Comparison of ENCODE assay signal across 19 cellular contexts in the genomic region with DNA sequence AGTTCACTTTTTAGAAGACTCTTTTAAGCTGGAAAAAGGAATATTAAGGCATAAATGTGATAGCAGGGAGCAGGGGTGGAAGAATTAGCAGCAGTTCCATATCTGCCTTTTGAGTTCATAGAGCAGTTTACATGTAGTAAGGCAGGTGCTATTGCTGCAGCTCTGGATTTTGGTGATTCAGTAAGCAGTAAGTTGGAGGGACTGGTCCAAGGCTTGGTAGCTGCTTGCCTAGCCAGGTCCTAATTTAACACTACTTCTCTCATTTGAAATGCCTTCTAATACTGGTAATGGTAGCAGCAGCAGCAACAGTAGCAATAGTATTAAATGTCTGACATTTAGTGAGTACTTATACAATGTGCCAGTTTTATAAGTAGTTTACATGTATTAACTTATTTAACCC. TPM values are rescaled to one million over a fixed set of nuclear protein-coding genes. Genes with fewer than 3 reads are reported as not detected.
A peak's percentile ranks its signal among the peaks of the same experiment; 100 is the strongest.
DNase-seq lines count a peak whose midpoint lies in the region; ATAC-seq and TF ChIP-seq lines count a peak whose summit lies in the region.
"Had no signal": no experiment of that assay in that cellular context is flagged by ENCODE, and none has a peak within 500 bp of the region (broad histone marks: within the 10 kb centered on the region; RNA-seq: fewer than 3 reads in every experiment).

No MANE protein-coding gene starts in this region.

- POLR2A ChIA-PET in HEK293 (lab: Yijun Ruan, JAX) (no interaction called here), PC-9 (lab: Charles Lee; ENCODE audit: unreplicated experiment) (no interaction called here)

- no TSS peak for BruUV-seq in PC-9 (replicated peaks; lab: Mats Ljungman, UMichigan)

- no peaks in the 10 kb centered on the region for H3K9me2 ChIP-seq in PC-9 (ENCODE audit: insufficient read depth)

- TF ChIP-seq CTCF in HEK293 (tag by site-specific recombination; IDR thresholded peaks at IDR 0.05), result no peak
- no peak for TF ChIP-seq CTCF in PC-9 (conservative IDR thresholded peaks at IDR 0.05)
- TF ChIP-seq CTCF in psoas muscle (IDR thresholded peaks at IDR 0.05), result no peak

- peaks cover 17% of the 10 kb centered on the region; the same call in 1 of the 2 replicates for H4K20me1 ChIP-seq in PC-9 (ENCODE audit: insufficient read depth)

- H3K36me3 ChIP-seq in HEK293 (ENCODE audit: control insufficient read depth in 2 of 2, insufficient read depth in 1 of 2, low read length in 2 of 2), result peaks cover 29 to 43% of the 10 kb centered on the region in 2 experiments
- peaks cover 9% of the 10 kb centered on the region for H3K36me3 ChIP-seq in PC-9 (ENCODE audit: low read depth)
- peaks cover 2 to 13% of the 10 kb centered on the region in 2 donors for H3K36me3 ChIP-seq in psoas muscle (ENCODE audit: insufficient read depth in 1 of 2, low read depth in 1 of 2)
- H3K36me3 ChIP-seq: BE2C had no signal

- no peaks in the 10 kb centered on the region for H3K9me3 Mint-ChIP-seq in natural killer cell treated with Interleukin-12 subunit alpha and Interleukin-12 subunit beta and Interleukin-15 and Interleukin-18, amount 100 ng/mL, for 72 hours
- H3K9me3 Mint-ChIP-seq: CD4-positive, alpha-beta memory T cell; CD4-positive, CD25-positive, alpha-beta regulatory T cell; CD8-positive, alpha-beta memory T cell had no signal

- no peaks in the 10 kb centered on the region for H3K27me3 Mint-ChIP-seq in natural killer cell treated with Interleukin-12 subunit alpha and Interleukin-12 subunit beta and Interleukin-15 and Interleukin-18, amount 100 ng/mL, for 72 hours
- H3K27me3 Mint-ChIP-seq: CD4-positive, alpha-beta memory T cell; CD4-positive, CD25-positive, alpha-beta regulatory T cell; CD8-positive, alpha-beta memory T cell had no signal

- CTCF ChIA-PET in HEK293 (lab: Yijun Ruan, JAX), result interaction anchor here (0.6 kb wide), 1 partner anchor 121 kb away, joined by 3 read pairs; no protein-coding TSS in a partner anchor
- CTCF ChIA-PET in PC-9 (lab: Charles Lee), result no interaction called here

- H3K79me2 ChIP-seq in PC-9 (ENCODE audit: low read depth), result peaks cover 8% of the 10 kb centered on the region; the same call in 1 of the 2 replicates

- H3K27ac Mint-ChIP-seq in natural killer cell treated with Interleukin-12 subunit alpha and Interleukin-12 subunit beta and Interleukin-15 and Interleukin-18, amount 100 ng/mL, for 72 hours, result no peak overlapping the region
- H3K27ac Mint-ChIP-seq: CD4-positive, CD25-positive, alpha-beta regulatory T cell had no signal

- H3K4me3 Mint-ChIP-seq in natural killer cell treated with Interleukin-12 subunit alpha and Interleukin-12 subunit beta and Interleukin-15 and Interleukin-18, amount 100 ng/mL, for 72 hours, result no peak overlapping the region
- H3K4me3 Mint-ChIP-seq: CD14-positive monocyte; CD4-positive, alpha-beta memory T cell; CD4-positive, CD25-positive, alpha-beta regulatory T cell; CD8-positive, alpha-beta memory T cell had no signal

- H3K27ac ChIP-seq in HEK293 (ENCODE audit: extremely low read depth, low read depth, low read length) (no peak overlapping the region), PC-9 (0 out of 2 replicates have a peak overlapping the region, but pooled peaks have one; percentile 0), psoas muscle (peak overlapping the region; percentile 63)
- H3K27ac ChIP-seq: BLaER1 had no signal

- no peaks in the 10 kb centered on the region for H3K4me1 ChIP-seq in HEK293 (ENCODE audit: control insufficient read depth, insufficient read depth, low read length)
- no peaks in the 10 kb centered on the region for H3K4me1 ChIP-seq in PC-9 (replicated peaks; ENCODE audit: insufficient read depth)
- peaks cover 29% of the 10 kb centered on the region for H3K4me1 ChIP-seq in psoas muscle
- H3K4me1 ChIP-seq: BE2C, BLaER1 had no signal

- H3K36me3 Mint-ChIP-seq in natural killer cell treated with Interleukin-12 subunit alpha and Interleukin-12 subunit beta and Interleukin-15 and Interleukin-18, amount 100 ng/mL, for 72 hours, result peaks cover 7% of the 10 kb centered on the region

- H3K4me3 ChIP-seq in HEK293 (ENCODE audit: low read depth, low read length) (no peak overlapping the region), PC-9 (no peak overlapping the region), psoas muscle (no peak overlapping the region)
- H3K4me3 ChIP-seq: BLaER1 had no signal

- peaks cover 20% of the 10 kb centered on the region; the same call in 1 of the 2 replicates for H3F3A ChIP-seq in PC-9 (ENCODE audit: insufficient read depth, low read depth)

- DNase-seq in PC-9 (no peak), psoas muscle (no peak), NCI-H524 treated with DMSO at 0.1 percent for 48 hours (lab: John Stamatoyannopoulos, UW) (no peak), NCI-H1105 (lab: John Stamatoyannopoulos, UW) (no peak), NCI-H2227 (lab: John Stamatoyannopoulos, UW; ENCODE audit: unreplicated experiment) (no peak)
- DNase-seq in natural killer cell treated with Interleukin-12 subunit alpha and Interleukin-12 subunit beta and Interleukin-15 and Interleukin-18, amount 100 ng/mL, for 72 hours (ENCODE audit: low spot score), result no peak
- DNase-seq: 8988T; ACHN; BE2C; C1 segment of cervical spinal cord; CD4-positive, alpha-beta memory T cell; CD4-positive, CD25-positive, alpha-beta regulatory T cell; CD8-positive, alpha-beta memory T cell; COR-L47; DMS79 treated with DMSO at 0.1 percent for 48 hours; GF-D8 had no signal

- no peak overlapping the region for H2AFZ ChIP-seq in PC-9

- H3K4me2 ChIP-seq in PC-9, result no peak overlapping the region
- H3K4me2 ChIP-seq: BLaER1 had no signal

- H3K4me1 Mint-ChIP-seq in natural killer cell treated with Interleukin-12 subunit alpha and Interleukin-12 subunit beta and Interleukin-15 and Interleukin-18, amount 100 ng/mL, for 72 hours (ENCODE audit: low read depth in 2 of 2), result peaks cover 21 to 24% of the 10 kb centered on the region in 2 donors

- peak in 3 of 4 donors; percentile 75 to 81 (median 76) for ATAC-seq in psoas muscle
- no peak for ATAC-seq in natural killer cell treated with Interleukin-12 subunit alpha and Interleukin-12 subunit beta and Interleukin-15 and Interleukin-18, amount 100 ng/mL, for 72 hours

- H3K27me3 ChIP-seq in PC-9 (ENCODE audit: insufficient read depth, low read depth) (no peaks in the 10 kb centered on the region), psoas muscle (ENCODE audit: insufficient read depth in 3 of 3, low read length in 2 of 3) (no peaks in the 10 kb centered on the region)
- H3K27me3 ChIP-seq: BE2C, BLaER1 had no signal

- intact Hi-C loops in PC-9 (cut with micrococcal nuclease; ENCODE audit: unreplicated experiment) (no loop called here), psoas muscle (cut with DNase I) (no loop called here)

- H3K9me3 ChIP-seq in HEK293 (ENCODE audit: control insufficient read depth, insufficient read depth, low read depth, low read length), result no peaks in the 10 kb centered on the region
- no peaks in the 10 kb centered on the region for H3K9me3 ChIP-seq in PC-9 (ENCODE audit: insufficient read depth, low read depth)
- no peaks in the 10 kb centered on the region for H3K9me3 ChIP-seq in psoas muscle
- H3K9me3 ChIP-seq: BE2C, BLaER1 had no signal

TF ChIP-seq in HEK293, 187 proteins besides CTCF, POLR2A, EP300 and RAD21:
- peak; percentile 51; the same call in 1 of the 2 replicates for TF ChIP-seq OSR2 (tag by site-specific recombination; IDR thresholded peaks at IDR 0.05)
- no peak for TF ChIP-seq ZNF426 (tag by site-specific recombination; IDR thresholded peaks at IDR 0.05)

RNA-seq across cellular contexts. Expression of a gene that starts 30.0 kb away (rescaled TPM):
- total RNA-seq in PC-9 (2021), result 96.4 and 132 TPM in 2 replicates
- total RNA-seq in psoas muscle, result 10 to 100 TPM; 31.8 to 66.5 (median 44.5) TPM
- polyA plus RNA-seq in psoas muscle, result 10 to 100 TPM; 54.7 to 94.6 (median 60.9) TPM
- 10 to 100 TPM; 58.4 to 66.8 TPM for total RNA-seq in natural killer cell treated with Interleukin-12 subunit alpha and Interleukin-12 subunit beta and Interleukin-15 and Interleukin-18, amount 100 ng/mL, for 72 hours

RNA-seq across cellular contexts. Expression of a gene that starts 47.5 kb away (rescaled TPM):
- 21.5 and 32.4 TPM in 2 replicates for total RNA-seq in PC-9 (2021)
- 10 to 100 TPM in 2 of 4 donors, 1 to 10 TPM in 2; 8.0 to 10.1 (median 10.0) TPM for total RNA-seq in psoas muscle
- polyA plus RNA-seq in psoas muscle, result 10 to 100 TPM in 1 of 3 donors, 1 to 10 TPM in 2; 6.3 to 12.4 (median 8.5) TPM
- 1 to 10 TPM; 2.8 to 6.6 TPM for total RNA-seq in natural killer cell treated with Interleukin-12 subunit alpha and Interleukin-12 subunit beta and Interleukin-15 and Interleukin-18, amount 100 ng/mL, for 72 hours

RNA-seq across cellular contexts. Expression of a gene that starts 58.2 kb away (rescaled TPM):
- total RNA-seq in PC-9 (2021) (25.9 and 28.8 TPM in 2 replicates), psoas muscle (10 to 100 TPM; 59.9 to 83.6 (median 70.3) TPM)
- 10 to 100 TPM; 19.1 to 66.5 (median 46.3) TPM for polyA plus RNA-seq in psoas muscle
- total RNA-seq in natural killer cell treated with Interleukin-12 subunit alpha and Interleukin-12 subunit beta and Interleukin-15 and Interleukin-18, amount 100 ng/mL, for 72 hours, result 10 to 100 TPM; 23.0 to 33.2 TPM

Comparison
In these comparisons a context has a peak if more than half of its experiments do, and no peak if none do; other contexts are left out.
1. ATAC-seq: peak in psoas muscle (3 of 4); none in natural killer cell treated with Interleukin-12 subunit alpha and Interleukin-12 subunit beta and Interleukin-15 and Interleukin-18, amount 100 ng/mL, for 72 hours (0 of 2).